Comparison of ENCODE assay signal across 9 cellular contexts in the genomic region with DNA sequence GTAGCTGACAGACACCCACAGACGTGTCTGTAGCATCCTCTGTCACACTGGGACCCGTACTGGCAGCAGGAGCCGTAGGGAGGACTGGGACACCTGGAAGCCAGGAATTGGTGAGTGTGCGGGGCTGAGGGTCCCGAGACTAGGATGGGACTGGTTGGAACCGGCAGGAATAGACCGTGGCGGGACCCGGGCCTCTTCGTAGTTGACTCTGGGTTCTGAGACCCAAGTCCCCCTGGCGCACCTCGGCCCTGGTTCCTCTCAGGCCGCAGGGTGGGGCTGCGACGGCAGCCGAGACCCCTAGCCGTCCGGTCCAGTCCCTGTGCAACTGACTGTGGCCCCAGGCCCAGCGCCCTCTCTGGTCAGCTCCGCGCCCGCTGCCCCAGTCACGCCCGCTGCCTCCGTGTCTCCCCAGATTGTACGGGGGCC.
DNase-seq lines count a peak whose midpoint lies in the region; ATAC-seq and TF ChIP-seq lines count a peak whose summit lies in the region.
"Had no signal": no experiment of that assay in that cellular context is flagged by ENCODE, and none has a peak within 500 bp of the region (broad histone marks: within the 10 kb centered on the region; RNA-seq: fewer than 3 reads in every experiment).

No MANE protein-coding gene starts in this region.

- POLR2A ChIA-PET in activated CD8-positive, alpha-beta T cell treated with anti-CD3 and anti-CD28 coated beads for 36 hours (lab: Charles Lee): no interaction called here

- WGBS in esophagus muscularis mucosa: 16% methylated on average over 18 of the region's 26 CpGs
- 60 to 62% methylated on average over 18 to 25 of the region's 26 CpGs for WGBS in mesodermal cell (ENCODE audit: insufficient coverage in 2 of 2), 2 experiments
- WGBS in testis, 2 donors: 12 to 20% methylated on average over 8 to 26 of the region's 26 CpGs

- no peak for DNase-seq in activated CD8-positive, alpha-beta T cell treated with anti-CD3 and anti-CD28 coated beads for 36 hours
- DNase-seq in esophagus muscularis mucosa (ENCODE audit: extremely low spot score) (no peak), testis (no peak), DMS114 treated with DMSO at 0.1 percent for 48 hours (lab: John Stamatoyannopoulos, UW; ENCODE audit: unreplicated experiment) (no peak), Ammon's horn (ENCODE audit: low spot score) (no peak), epidermal melanocyte (ENCODE audit: insufficient read length, low spot score) (no peak), GM19238 (ENCODE audit: insufficient read length, low spot score) (no peak)
- DNase-seq: NCI-H446 treated with DMSO at 0.1 percent for 48 hours had no signal

- TF ChIP-seq EP300 in esophagus muscularis mucosa (IDR thresholded peaks at IDR 0.05): no peak

- no peaks in the 10 kb centered on the region for H3K36me3 ChIP-seq in esophagus muscularis mucosa
- no peaks in the 10 kb centered on the region for H3K36me3 ChIP-seq in mesodermal cell (ENCODE audit: control insufficient read depth, insufficient read depth, low read length)
- no peaks in the 10 kb centered on the region for H3K36me3 ChIP-seq in testis (ENCODE audit: low read depth, missing control alignments)

- H3K9me3 Mint-ChIP-seq in activated CD8-positive, alpha-beta T cell treated with anti-CD3 and anti-CD28 coated beads for 36 hours: peaks cover 6% of the 10 kb centered on the region

- intact Hi-C loops in activated CD8-positive, alpha-beta T cell treated with anti-CD3 and anti-CD28 coated beads for 36 hours (cut with micrococcal nuclease): no loop called here
- intact Hi-C loops in esophagus muscularis mucosa (cut with DNase I): loop anchor here (5.0 kb wide), 1 partner anchor 113 kb away; no protein-coding TSS in a partner anchor
- intact Hi-C loops in testis (cut with DNase I; ENCODE audit: low total_unique reads): no loop called here

- H3K4me3 ChIP-seq in esophagus muscularis mucosa (peak overlapping the region; percentile 48 to 66 (median 57)), mesodermal cell (ENCODE audit: extremely low read depth, insufficient read depth, low read length, poor library complexity, severe bottlenecking) (peak overlapping the region; percentile 21), testis (peak overlapping the region; percentile 34 to 53)

- no peak overlapping the region for H3K27ac Mint-ChIP-seq in activated CD8-positive, alpha-beta T cell treated with anti-CD3 and anti-CD28 coated beads for 36 hours

- H3K27ac ChIP-seq in esophagus muscularis mucosa (replicated peaks in 1 of 4) (peak overlapping the region in 2 of 4 donors; percentile 31 to 50), mesodermal cell (ENCODE audit: low read depth, low read length, severe bottlenecking) (no peak overlapping the region), testis (no peak overlapping the region)

- H3K36me3 Mint-ChIP-seq in activated CD8-positive, alpha-beta T cell treated with anti-CD3 and anti-CD28 coated beads for 36 hours (ENCODE audit: low read depth): peaks cover 2% of the 10 kb centered on the region

- peaks cover 0 to 8% (median 0%) of the 10 kb centered on the region in 4 donors for H3K27me3 ChIP-seq in esophagus muscularis mucosa
- no peaks in the 10 kb centered on the region for H3K27me3 ChIP-seq in testis

- CTCF ChIA-PET in activated CD8-positive, alpha-beta T cell treated with anti-CD3 and anti-CD28 coated beads for 36 hours (lab: Charles Lee): interaction anchor here (1.1 kb wide), 1 partner anchor 17 kb away, joined by 3 read pairs; no protein-coding TSS in a partner anchor

- peaks cover 29% of the 10 kb centered on the region for H3K27me3 Mint-ChIP-seq in activated CD8-positive, alpha-beta T cell treated with anti-CD3 and anti-CD28 coated beads for 36 hours

- TF ChIP-seq POLR2A in esophagus muscularis mucosa (IDR thresholded peaks at IDR 0.05; ENCODE audit: low read depth) (no peak), testis (IDR thresholded peaks at IDR 0.05) (no peak)

- peaks cover 10% of the 10 kb centered on the region for H3K4me1 Mint-ChIP-seq in activated CD8-positive, alpha-beta T cell treated with anti-CD3 and anti-CD28 coated beads for 36 hours (ENCODE audit: low read depth)

- peaks cover 0 to 15% (median 14%) of the 10 kb centered on the region in 4 donors for H3K4me1 ChIP-seq in esophagus muscularis mucosa
- H3K4me1 ChIP-seq in mesodermal cell (ENCODE audit: control insufficient read depth, insufficient read depth, low read length, poor library complexity, severe bottlenecking): no peaks in the 10 kb centered on the region
- no peaks in the 10 kb centered on the region for H3K4me1 ChIP-seq in testis

- H3K9me3 ChIP-seq in esophagus muscularis mucosa (peaks cover 0 to under 1% (median 0%) of the 10 kb centered on the region in 4 donors), mesodermal cell (ENCODE audit: control insufficient read depth, low read length) (peaks cover 14% of the 10 kb centered on the region), testis (no peaks in the 10 kb centered on the region)

- ATAC-seq in activated CD8-positive, alpha-beta T cell treated with anti-CD3 and anti-CD28 coated beads for 36 hours: no peak

- TF ChIP-seq CTCF in activated CD8-positive, alpha-beta T cell treated with anti-CD3 and anti-CD28 coated beads for 36 hours (IDR thresholded peaks at IDR 0.05): no peak
- TF ChIP-seq CTCF in esophagus muscularis mucosa (IDR thresholded peaks at IDR 0.05) (no peak), testis (IDR thresholded peaks at IDR 0.05) (no peak)

- H3K4me3 Mint-ChIP-seq in activated CD8-positive, alpha-beta T cell treated with anti-CD3 and anti-CD28 coated beads for 36 hours: peak overlapping the region; percentile 23
